Comparison of ENCODE assay signal across 22 cellular contexts in the genomic region with DNA sequence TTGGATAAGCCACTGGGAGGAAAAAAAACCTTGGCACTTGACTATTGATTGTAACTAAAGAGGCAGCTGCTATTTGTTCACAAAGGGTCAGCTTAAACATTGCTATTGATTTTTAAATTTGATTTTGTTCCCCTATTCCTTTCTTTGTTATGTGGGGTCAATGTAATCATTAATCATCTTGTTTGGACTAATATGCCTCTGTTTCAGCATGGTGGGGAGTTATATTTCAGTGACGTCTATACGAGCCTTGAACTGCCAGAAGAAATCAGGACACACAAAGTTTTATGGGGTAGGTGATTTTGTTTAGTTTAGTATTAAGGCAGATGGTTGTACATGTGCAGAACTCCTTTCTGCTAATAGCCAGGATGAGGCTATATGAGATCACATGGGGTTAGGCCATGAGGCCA. TPM values are rescaled to one million over a fixed set of nuclear protein-coding genes. Genes with fewer than 3 reads are reported as not detected.
"Had no signal": no experiment of that assay in that cellular context is flagged by ENCODE, and none has a peak within 500 bp of the region (broad histone marks: within the 10 kb centered on the region; RNA-seq: fewer than 3 reads in every experiment).

No MANE protein-coding gene starts in this region.

- H3K36me3 Mint-ChIP-seq: natural killer cell treated with Interleukin-12 subunit alpha and Interleukin-12 subunit beta and Interleukin-15 and Interleukin-18, amount 100 ng/mL, for 72 hours had no signal

- H3K27ac Mint-ChIP-seq: immature natural killer cell; natural killer cell treated with Interleukin-12 subunit alpha and Interleukin-12 subunit beta and Interleukin-15 and Interleukin-18, amount 100 ng/mL, for 72 hours; neural progenitor cell had no signal

- H3K4me3 Mint-ChIP-seq: immature natural killer cell; natural killer cell treated with Interleukin-12 subunit alpha and Interleukin-12 subunit beta and Interleukin-15 and Interleukin-18, amount 100 ng/mL, for 72 hours; neural progenitor cell had no signal

- H3K4me3 ChIP-seq: colonic mucosa, esophagus squamous epithelium, gastroesophageal sphincter, left ventricle myocardium inferior, lung, neural progenitor cell, right atrium auricular region had no signal

- H3K9me3 Mint-ChIP-seq: immature natural killer cell; natural killer cell treated with Interleukin-12 subunit alpha and Interleukin-12 subunit beta and Interleukin-15 and Interleukin-18, amount 100 ng/mL, for 72 hours; neural progenitor cell had no signal

- ATAC-seq: gastroesophageal sphincter; natural killer cell treated with Interleukin-12 subunit alpha and Interleukin-12 subunit beta and Interleukin-15 and Interleukin-18, amount 100 ng/mL, for 72 hours had no signal

- H3K9me3 ChIP-seq: colonic mucosa, esophagus squamous epithelium, gastroesophageal sphincter, left ventricle myocardium inferior, right atrium auricular region had no signal

- H3K27me3 ChIP-seq: colonic mucosa, esophagus squamous epithelium, gastroesophageal sphincter, neural progenitor cell, right atrium auricular region had no signal

- H3K4me2 ChIP-seq: neural progenitor cell had no signal

- DNase-seq: colonic mucosa; dermis blood vessel endothelial cell; esophagus squamous epithelium; foreskin fibroblast; immature natural killer cell; left ventricle myocardium inferior; mesenchymal stem cell; midbrain; nucleus accumbens; posterior cingulate gyrus; small intestine; stimulated activated CD4-positive, alpha-beta T cell treated with anti-CD3 and anti-CD28 coated beads, Interleukin-2, amount 100 ng/mL, for 48 hours; stimulated activated naive CD4-positive, alpha-beta T cell treated with Interleukin-2 at 50 U/mL for 16 hours; trophoblast cell had no signal

- H3K4me1 Mint-ChIP-seq: immature natural killer cell, neural progenitor cell had no signal

- H3K4me1 ChIP-seq: colonic mucosa, esophagus squamous epithelium, gastroesophageal sphincter, neural progenitor cell, right atrium auricular region had no signal

- H3K27ac ChIP-seq: colonic mucosa, esophagus squamous epithelium, gastroesophageal sphincter, left ventricle myocardium inferior, neural progenitor cell, right atrium auricular region had no signal

- FAIRE-seq: keratinocyte, small intestine had no signal

- H3K36me3 ChIP-seq: colonic mucosa had no signal

- H2AFZ ChIP-seq: neural progenitor cell had no signal

RNA-seq across cellular contexts. Expression of a gene that starts 39.5 kb away (rescaled TPM):
- total RNA-seq: dermis blood vessel endothelial cell; epithelial cell of proximal tubule; esophagus squamous epithelium; gastroesophageal sphincter; left ventricle myocardium inferior; natural killer cell treated with Interleukin-12 subunit alpha and Interleukin-12 subunit beta and Interleukin-15 and Interleukin-18, amount 100 ng/mL, for 72 hours; urinary bladder had no signal
